Comparison of ENCODE assay signal across 13 cellular contexts in the genomic region with DNA sequence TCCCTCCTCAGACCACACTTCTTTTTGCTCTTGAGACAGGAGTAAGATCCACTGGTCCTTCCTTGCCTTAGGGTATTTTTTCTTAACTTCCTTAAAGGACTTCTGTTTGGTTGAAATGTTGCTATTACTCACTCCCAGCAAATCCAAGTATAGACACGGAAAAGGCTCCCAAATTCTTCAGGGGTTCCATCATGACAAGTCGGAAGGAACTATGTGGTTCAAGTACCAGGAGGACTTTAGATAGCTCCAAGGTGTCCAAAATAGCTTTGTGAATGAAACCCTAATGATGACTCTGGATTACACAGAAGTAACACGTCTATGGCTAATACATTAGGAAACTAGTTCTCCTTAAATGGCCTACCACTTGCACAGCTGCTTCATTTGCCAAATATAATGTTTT.
"Had no signal": no experiment of that assay in that cellular context is flagged by ENCODE, and none has a peak within 500 bp of the region (broad histone marks: within the 10 kb centered on the region; RNA-seq: fewer than 3 reads in every experiment).

No MANE protein-coding gene starts in this region.

- H3K27ac Mint-ChIP-seq: activated naive CD4-positive, alpha-beta T cell treated with anti-CD3 and anti-CD28 coated beads for 36 hours; activated naive CD8-positive, alpha-beta T cell treated with anti-CD3 and anti-CD28 coated beads, Interleukin-2, amount 50 U/mL, for 24 hours; activated T-helper 17 cell treated with anti-CD3 and anti-CD28 coated beads, Interleukin-2, amount 50 U/mL, for 72 hours; neural progenitor cell; stimulated activated memory B cell treated with anti-CD40 and anti-IgM and Interleukin-4, amounts not matched to agents 10 μg/mL and 1 μg/mL and 100 μg/mL, for 72 hours had no signal

- H3K9me3 Mint-ChIP-seq: activated naive CD4-positive, alpha-beta T cell treated with anti-CD3 and anti-CD28 coated beads for 36 hours; activated naive CD8-positive, alpha-beta T cell treated with anti-CD3 and anti-CD28 coated beads, Interleukin-2, amount 50 U/mL, for 24 hours; activated T-helper 17 cell treated with anti-CD3 and anti-CD28 coated beads, Interleukin-2, amount 50 U/mL, for 72 hours; neural progenitor cell; stimulated activated memory B cell treated with anti-CD40 and anti-IgM and Interleukin-4, amounts not matched to agents 10 μg/mL and 1 μg/mL and 100 μg/mL, for 72 hours had no signal

- H3K36me3 Mint-ChIP-seq: neural progenitor cell; stimulated activated memory B cell treated with anti-CD40 and anti-IgM and Interleukin-4, amounts not matched to agents 10 μg/mL and 1 μg/mL and 100 μg/mL, for 72 hours had no signal

- DNase-seq: activated CD4-positive, alpha-beta T cell treated with anti-CD3 and anti-CD28 coated beads for 1 hour; activated CD4-positive, alpha-beta T cell treated with anti-CD3 and anti-CD28 coated beads, Interleukin-2, amount 50 U/mL, for 48 hours; activated naive CD4-positive, alpha-beta T cell treated with anti-CD3 and anti-CD28 coated beads for 36 hours; activated naive CD8-positive, alpha-beta T cell treated with anti-CD3 and anti-CD28 coated beads, Interleukin-2, amount 50 U/mL, for 24 hours; pancreas; stimulated activated CD4-positive, alpha-beta T cell treated with anti-CD3 and anti-CD28 coated beads, Interleukin-2, amount 100 ng/mL, for 48 hours; T1000; thyroid gland had no signal

- H3K4me3 Mint-ChIP-seq: activated naive CD4-positive, alpha-beta T cell treated with anti-CD3 and anti-CD28 coated beads for 36 hours; activated naive CD8-positive, alpha-beta T cell treated with anti-CD3 and anti-CD28 coated beads, Interleukin-2, amount 50 U/mL, for 24 hours; activated T-helper 17 cell treated with anti-CD3 and anti-CD28 coated beads, Interleukin-2, amount 50 U/mL, for 72 hours; neural progenitor cell; stimulated activated memory B cell treated with anti-CD40 and anti-IgM and Interleukin-4, amounts not matched to agents 10 μg/mL and 1 μg/mL and 100 μg/mL, for 72 hours had no signal

- H3K4me1 Mint-ChIP-seq: activated naive CD8-positive, alpha-beta T cell treated with anti-CD3 and anti-CD28 coated beads, Interleukin-2, amount 50 U/mL, for 24 hours; activated T-helper 17 cell treated with anti-CD3 and anti-CD28 coated beads, Interleukin-2, amount 50 U/mL, for 72 hours; neural progenitor cell; stimulated activated memory B cell treated with anti-CD40 and anti-IgM and Interleukin-4, amounts not matched to agents 10 μg/mL and 1 μg/mL and 100 μg/mL, for 72 hours had no signal

- H3K27ac ChIP-seq: foreskin keratinocyte, neural progenitor cell, pancreas, thyroid gland, VCaP had no signal
